12 cellular contexts compared by ENCODE assay signal in genomic region chr2:37582911-37583310, GRCh38.
DNase-seq lines count a peak whose midpoint lies in the region; ATAC-seq and TF ChIP-seq lines count a peak whose summit lies in the region.
"Had no signal": no experiment of that assay in that cellular context is flagged by ENCODE, and none has a peak within 500 bp of the region (broad histone marks: within the 10 kb centered on the region; RNA-seq: fewer than 3 reads in every experiment).

No MANE protein-coding gene starts in this region.

- H3K4me1 ChIP-seq in BLaER1: peaks cover 6% of the 10 kb centered on the region
- peaks cover 2% of the 10 kb centered on the region for H3K4me1 ChIP-seq in mesendoderm (ENCODE audit: control insufficient read depth, low read depth, low read length)

- H3K36me3 ChIP-seq in BLaER1 (no peaks in the 10 kb centered on the region), mesendoderm (ENCODE audit: control insufficient read depth, insufficient read depth, low read length) (no peaks in the 10 kb centered on the region)
- H3K36me3 ChIP-seq: SJCRH30 had no signal

- peaks cover 53% of the 10 kb centered on the region for H3K4me1 Mint-ChIP-seq in activated naive CD8-positive, alpha-beta T cell treated with anti-CD3 and anti-CD28 coated beads, Interleukin-2, amount 10 ng/mL, durations not matched to agents 7 days and 5 days
- peaks cover 53 to 67% of the 10 kb centered on the region in 2 donors for H3K4me1 Mint-ChIP-seq in natural killer cell

- DNase-seq in HCEC 1CT (peak; percentile 30), natural killer cell (no peak), mesendoderm (no peak), OCI-M1 (lab: John Stamatoyannopoulos, UW) (no peak), NCI-H1436 (lab: John Stamatoyannopoulos, UW) (no peak)
- DNase-seq in activated naive CD8-positive, alpha-beta T cell treated with anti-CD3 and anti-CD28 coated beads, Interleukin-2, amount 10 ng/mL, durations not matched to agents 7 days and 5 days: no peak
- DNase-seq: cortex of kidney, DMS153, SJCRH30, small intestine had no signal

- H3K27ac ChIP-seq in BLaER1 (no peak overlapping the region), mesendoderm (ENCODE audit: low read depth, low read length) (no peak overlapping the region)
- H3K27ac ChIP-seq: SJCRH30 had no signal

- no peaks in the 10 kb centered on the region for H3K27me3 Mint-ChIP-seq in activated naive CD8-positive, alpha-beta T cell treated with anti-CD3 and anti-CD28 coated beads, Interleukin-2, amount 10 ng/mL, durations not matched to agents 7 days and 5 days
- no peaks in the 10 kb centered on the region for H3K27me3 Mint-ChIP-seq in natural killer cell (ENCODE audit: low read depth in 2 of 2)

- H4K8ac ChIP-seq in mesendoderm (ENCODE audit: low read depth, low read length): no peak overlapping the region

- H3K9me3 ChIP-seq in BLaER1: peaks cover 11% of the 10 kb centered on the region

- no peak overlapping the region for H3K4ac ChIP-seq in mesendoderm (ENCODE audit: low read depth, low read length)

- no peak overlapping the region for H3K56ac ChIP-seq in mesendoderm (ENCODE audit: low read length)

- no peak overlapping the region for H2AK5ac ChIP-seq in mesendoderm (ENCODE audit: low read length)

- H3K27ac Mint-ChIP-seq in activated naive CD8-positive, alpha-beta T cell treated with anti-CD3 and anti-CD28 coated beads, Interleukin-2, amount 10 ng/mL, durations not matched to agents 7 days and 5 days: peak overlapping the region; percentile 72
- peak overlapping the region; percentile 82 to 84 for H3K27ac Mint-ChIP-seq in natural killer cell

- ATAC-seq in activated naive CD8-positive, alpha-beta T cell treated with anti-CD3 and anti-CD28 coated beads, Interleukin-2, amount 10 ng/mL, durations not matched to agents 7 days and 5 days (ENCODE audit: low read depth): no peak
- ATAC-seq in natural killer cell (peak in 1 of 3 donors; percentile 16), HG02571 (IDR thresholded peaks at IDR 0.05; ENCODE audit: unreplicated experiment) (no peak)

- no peak overlapping the region for H2BK15ac ChIP-seq in mesendoderm (replicated peaks; ENCODE audit: low read depth)

- no peak overlapping the region for H3K23ac ChIP-seq in mesendoderm (ENCODE audit: low read length)

- no peak overlapping the region for H2BK5ac ChIP-seq in mesendoderm (ENCODE audit: low read length)

- 0 out of 2 replicates have a peak overlapping the region, but pooled peaks have one; percentile 9 for H3K4me2 ChIP-seq in BLaER1
- H3K4me2 ChIP-seq in mesendoderm (ENCODE audit: low read length): no peak overlapping the region

- no peak overlapping the region for H2BK120ac ChIP-seq in mesendoderm (ENCODE audit: low read depth, low read length)

- H3K79me2 ChIP-seq in mesendoderm (ENCODE audit: control insufficient read depth, insufficient read depth, low read length): no peaks in the 10 kb centered on the region

- H3K4me3 Mint-ChIP-seq in activated naive CD8-positive, alpha-beta T cell treated with anti-CD3 and anti-CD28 coated beads, Interleukin-2, amount 10 ng/mL, durations not matched to agents 7 days and 5 days: peak overlapping the region; percentile 45
- peak overlapping the region; percentile 81 for H3K4me3 Mint-ChIP-seq in natural killer cell

- H3K4me3 ChIP-seq in BLaER1 (no peak overlapping the region), mesendoderm (ENCODE audit: low read length) (no peak overlapping the region)
- H3K4me3 ChIP-seq: SJCRH30 had no signal

- TF ChIP-seq CTCF in natural killer cell (IDR thresholded peaks at IDR 0.05): no peak

- peaks cover 6% of the 10 kb centered on the region for H3K36me3 Mint-ChIP-seq in activated naive CD8-positive, alpha-beta T cell treated with anti-CD3 and anti-CD28 coated beads, Interleukin-2, amount 10 ng/mL, durations not matched to agents 7 days and 5 days
- H3K36me3 Mint-ChIP-seq in natural killer cell: no peaks in the 10 kb centered on the region

- H3K9me3 Mint-ChIP-seq in activated naive CD8-positive, alpha-beta T cell treated with anti-CD3 and anti-CD28 coated beads, Interleukin-2, amount 10 ng/mL, durations not matched to agents 7 days and 5 days: peaks cover 6% of the 10 kb centered on the region
- peaks cover 0 to 3% of the 10 kb centered on the region in 2 donors for H3K9me3 Mint-ChIP-seq in natural killer cell

- POLR2A ChIA-PET in activated naive CD8-positive, alpha-beta T cell treated with anti-CD3 and anti-CD28 coated beads, Interleukin-2, amount 10 ng/mL, durations not matched to agents 7 days and 5 days (lab: Charles Lee): interaction anchor here (1.0 to 1.7 kb wide), 3 partner anchors 14 to 43 kb away, joined by 3 to 4 read pairs (median 3); no protein-coding TSS in a partner anchor

- no peak overlapping the region for H3K18ac ChIP-seq in mesendoderm (ENCODE audit: low read length)

- H4K5ac ChIP-seq in mesendoderm (ENCODE audit: low read length): no peak overlapping the region

- H3K27me3 ChIP-seq in BLaER1 (no peaks in the 10 kb centered on the region), mesendoderm (ENCODE audit: insufficient read depth, low read length, poor library complexity) (no peaks in the 10 kb centered on the region)
- H3K27me3 ChIP-seq: SJCRH30 had no signal

- no CpG with 5 or more reads among the region's 8 CpGs for WGBS in mesendoderm (ENCODE audit: extremely low coverage, insufficient coverage, low lambda C conversion rate)

- intact Hi-C loops in natural killer cell (cut with micrococcal nuclease): no loop called here

- H3K79me1 ChIP-seq in mesendoderm (ENCODE audit: low read length): no peaks in the 10 kb centered on the region

- H4K20me1 ChIP-seq in BLaER1: no peaks in the 10 kb centered on the region

- H3K9ac ChIP-seq in BLaER1 (no peak overlapping the region), mesendoderm (ENCODE audit: low read length) (no peak overlapping the region)
